ENCODE assay signal across 8 cellular contexts in genomic region chr20:2840138-2840966, GRCh38. TPM values are rescaled to one million over a fixed set of nuclear protein-coding genes. Genes with fewer than 3 reads are reported as not detected.
DNase-seq lines count a peak whose midpoint lies in the region; ATAC-seq and TF ChIP-seq lines count a peak whose summit lies in the region.

PCED1A (minus strand) TSS chr20:2840655; CDS start chr20:2839912, 743 bp downstream.
VPS16 (plus strand) TSS chr20:2840745; CDS start chr20:2840775, 30 bp downstream.

- H3K27me3 ChIP-seq in Karpas-422 (ENCODE audit: low read length) (no peaks in the 10 kb centered on the region), foreskin keratinocyte (no peaks in the 10 kb centered on the region), neuron (ENCODE audit: insufficient read depth, low read length) (no peaks in the 10 kb centered on the region), subcutaneous abdominal adipose tissue (ENCODE audit: control insufficient read depth in 5 of 5, insufficient read depth in 4 of 5, low read length in 5 of 5) (no peaks in the 10 kb centered on the region)

- peak within 1 kb of the TSS; percentile 96 for H3K4me2 ChIP-seq in Karpas-422 (ENCODE audit: low read depth, low read length, poor library complexity, severe bottlenecking)

- DNase-seq in Daoy (ENCODE audit: low read depth) = peak; percentile 91
- DNase-seq in Karpas-422 = peak; percentile 94
- peak; percentile 37 for DNase-seq in SIG-M5 (lab: John Stamatoyannopoulos, UW)
- DNase-seq in activated gamma-delta T cell (lab: John Stamatoyannopoulos, UW) = peak; percentile 78
- peak; percentile 49 to 72 for DNase-seq in foreskin keratinocyte

- no peak within 1 kb of the TSS; the same call in 1 of the 2 replicates for H3K27ac ChIP-seq in Karpas-422 (ENCODE audit: low read length)
- peak within 1 kb of the TSS; percentile 62 for H3K27ac ChIP-seq in foreskin keratinocyte
- H3K27ac ChIP-seq in subcutaneous abdominal adipose tissue (ENCODE audit: low read depth, low read length) = peak within 1 kb of the TSS; percentile 77

- H3K9me2 ChIP-seq in Karpas-422 (replicated peaks; ENCODE audit: insufficient read depth, low read length) = no peaks in the 10 kb centered on the region

- H3K4me3 ChIP-seq in Karpas-422 (ENCODE audit: low read length) (peak within 1 kb of the TSS; percentile 95), neuron (ENCODE audit: low read length) (peak within 1 kb of the TSS; percentile 98), subcutaneous abdominal adipose tissue (ENCODE audit: low read depth in 1 of 5, low read length in 5 of 5) (peak within 1 kb of the TSS; percentile 72 to 91 (median 83))

- H4K20me1 ChIP-seq in Karpas-422 (ENCODE audit: insufficient read depth, low read depth, low read length) = no peaks in the 10 kb centered on the region

- peaks cover 34% of the 10 kb centered on the region for H3K79me2 ChIP-seq in Karpas-422 (ENCODE audit: low read length)

- no peak for TF ChIP-seq CTCF in foreskin keratinocyte (conservative IDR thresholded peaks at IDR 0.05)

- H3K9me3 ChIP-seq in Karpas-422 (ENCODE audit: low read length) (no peaks in the 10 kb centered on the region), neuron (ENCODE audit: low read length) (no peaks in the 10 kb centered on the region), subcutaneous abdominal adipose tissue (ENCODE audit: control insufficient read depth in 5 of 5, low read length in 5 of 5) (no peaks in the 10 kb centered on the region)

- no peaks in the 10 kb centered on the region for H3K36me3 ChIP-seq in Karpas-422 (ENCODE audit: insufficient read depth, low read length)
- peaks cover 5% of the 10 kb centered on the region for H3K36me3 ChIP-seq in neuron (ENCODE audit: insufficient read depth, low read length)
- peaks cover 4 to 23% (median 11%) of the 10 kb centered on the region in 5 donors for H3K36me3 ChIP-seq in subcutaneous abdominal adipose tissue (ENCODE audit: control insufficient read depth in 5 of 5, insufficient read depth in 5 of 5, low read length in 5 of 5)

- H3K4me1 ChIP-seq in Karpas-422 (ENCODE audit: low read length) = peaks cover 48% of the 10 kb centered on the region
- no peaks in the 10 kb centered on the region for H3K4me1 ChIP-seq in foreskin keratinocyte
- peaks cover 20% of the 10 kb centered on the region for H3K4me1 ChIP-seq in neuron (ENCODE audit: insufficient read depth, low read length)
- H3K4me1 ChIP-seq in subcutaneous abdominal adipose tissue (ENCODE audit: control insufficient read depth in 5 of 5, insufficient read depth in 5 of 5, low read length in 5 of 5) = peaks cover 3 to 25% (median 18%) of the 10 kb centered on the region in 5 donors

- ATAC-seq in GM21825 (IDR thresholded peaks at IDR 0.05; ENCODE audit: unreplicated experiment) = peak; percentile 91
- ATAC-seq in foreskin keratinocyte = peak; percentile 97

- H2AFZ ChIP-seq in Karpas-422 (ENCODE audit: low read length) (peak within 1 kb of the TSS; percentile 100; the same call in 1 of the 2 replicates), neuron (ENCODE audit: low read depth, low read length) (peak within 1 kb of the TSS; percentile 100)

- H3K9ac ChIP-seq in Karpas-422 (ENCODE audit: low read length) (peak within 1 kb of the TSS; percentile 83), subcutaneous abdominal adipose tissue (ENCODE audit: low read length in 5 of 5) (peak within 1 kb of the TSS; percentile 79 to 93 (median 88))

RNA-seq across cellular contexts. Expression of gene PCED1A, which starts in this region (rescaled TPM):
- total RNA-seq in Daoy (2014; rRNA removed; shearing (Covaris generic)) = 13.9 and 15.9 TPM in 2 replicates
- 19.0 and 20.3 TPM in 2 replicates for total RNA-seq in Karpas-422 (2014; rRNA removed; shearing (Covaris generic); ENCODE audit: low replicate concordance)
- total RNA-seq in foreskin keratinocyte = 7.9 and 9.8 TPM in 2 replicates
- 9.8 and 11.1 TPM in 2 replicates for polyA plus RNA-seq in foreskin keratinocyte

RNA-seq across cellular contexts. Expression of gene VPS16, which starts in this region (rescaled TPM):
- 29.8 and 30.9 TPM in 2 replicates for total RNA-seq in Daoy (2014; rRNA removed; shearing (Covaris generic))
- total RNA-seq in Karpas-422 (2014; rRNA removed; shearing (Covaris generic); ENCODE audit: low replicate concordance) = 24.7 and 38.2 TPM in 2 replicates
- 25.8 and 28.1 TPM in 2 replicates for total RNA-seq in foreskin keratinocyte
- polyA plus RNA-seq in foreskin keratinocyte = 26.5 and 27.8 TPM in 2 replicates

Comparison
In these comparisons a context has a peak if more than half of its experiments do, and no peak if none do; other contexts are left out.
1. DNase-seq: peak in every context shown above with its lines; median percentile 94 in Karpas-422; 91 in Daoy; 78 in activated gamma-delta T cell; 60 in foreskin keratinocyte; 37 in SIG-M5.